In the genomic region with DNA sequence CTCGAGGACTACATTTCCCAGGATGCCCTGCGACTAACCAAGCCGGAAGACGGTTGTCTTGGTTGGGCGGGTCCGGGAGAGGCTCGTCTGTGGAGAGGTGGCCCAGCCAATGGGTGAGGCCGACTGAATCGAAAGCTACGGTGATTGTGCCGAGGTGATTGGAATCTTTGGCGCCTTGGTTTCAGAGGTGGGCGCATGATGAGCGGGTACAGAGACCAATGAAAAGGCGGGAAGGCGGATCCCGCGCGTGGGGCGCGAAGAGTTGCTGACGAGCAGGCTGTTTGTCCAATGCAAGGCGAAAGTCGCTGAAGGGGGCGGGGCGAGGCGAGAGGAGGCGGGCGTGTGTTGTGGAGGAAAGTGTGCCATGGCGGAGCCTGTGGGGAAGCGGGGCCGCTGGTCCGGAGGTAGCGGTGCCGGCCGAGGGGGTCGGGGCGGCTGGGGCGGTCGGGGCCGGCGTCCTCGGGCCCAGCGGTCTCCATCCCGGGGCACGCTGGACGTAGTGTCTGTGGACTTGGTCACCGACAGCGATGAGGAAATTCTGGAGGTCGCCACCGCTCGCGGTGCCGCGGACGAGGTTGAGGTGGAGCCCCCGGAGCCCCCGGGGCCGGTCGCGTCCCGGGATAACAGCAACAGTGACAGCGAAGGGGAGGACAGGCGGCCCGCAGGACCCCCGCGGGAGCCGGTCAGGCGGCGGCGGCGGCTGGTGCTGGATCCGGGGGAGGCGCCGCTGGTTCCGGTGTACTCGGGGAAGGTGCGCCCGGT, we compare ENCODE assay signal across 8 cellular contexts. TPM values are rescaled to one million over a fixed set of nuclear protein-coding genes. Genes with fewer than 3 reads are reported as not detected.
DNase-seq lines count a peak whose midpoint lies in the region; ATAC-seq, FAIRE-seq and TF ChIP-seq lines count a peak whose summit lies in the region.

A gene (plus strand): TSS at position 290 of the 762 bp plus-strand sequence. CDS start 75 bp downstream, at position 365.

- DNase-seq in AG20443 (ENCODE audit: low spot score): peak; percentile 99
- DNase-seq in NCI-H510A (lab: John Stamatoyannopoulos, UW): peak; percentile 99
- DNase-seq in activated CD4-positive, alpha-beta T cell treated with anti-CD3 and anti-CD28 coated beads for 1 hour: peak; percentile 99
- DNase-seq in cerebellum (ENCODE audit: low spot score): peak; percentile 100
- peak; percentile 98 for DNase-seq in keratinocyte (ENCODE audit: low read depth, low spot score)
- DNase-seq in stimulated activated CD4-positive, alpha-beta T cell treated with anti-CD3 and anti-CD28 coated beads, Interleukin-15, amount 100 ng/mL, for 1 hour (ENCODE audit: low read depth in 1 of 2, low spot score in 1 of 2): peak; percentile 99

- peaks cover 14 to 16% of the 10 kb centered on the region in 2 experiments for H3K36me3 ChIP-seq in keratinocyte (ENCODE audit: control insufficient read depth in 2 of 2, extremely low read depth in 1 of 2, insufficient read depth in 2 of 2, low read length in 2 of 2)

- dilution Hi-C loops in keratinocyte (cut with MboI; ENCODE audit: extremely low pct_ligation_motif_present, low sequenced_read_pairs): no loop called here

- no peaks in the 10 kb centered on the region for H4K20me1 ChIP-seq in keratinocyte (ENCODE audit: control insufficient read depth, extremely low read depth, insufficient read depth, low read length)

- peaks cover 26% of the 10 kb centered on the region for H3K79me2 ChIP-seq in keratinocyte (ENCODE audit: control insufficient read depth, insufficient read depth, low read length)

- H3K9me3 ChIP-seq in keratinocyte (ENCODE audit: control insufficient read depth, low read depth, low read length): no peaks in the 10 kb centered on the region

- peak; percentile 60 for FAIRE-seq in keratinocyte (lab: Jason Lieb, UNC)

- peak within 1 kb of the TSS; percentile 86 to 91 (median 91) for H3K4me3 ChIP-seq in keratinocyte (ENCODE audit: control insufficient read depth in 2 of 3, extremely low read depth in 1 of 3, insufficient read depth in 2 of 3, low read depth in 1 of 3, low read length in 3 of 3)

- peak within 1 kb of the TSS; percentile 86 for H3K9ac ChIP-seq in keratinocyte (ENCODE audit: control insufficient read depth, extremely low read depth, insufficient read depth, low read length)

- peak; percentile 89 for ATAC-seq in HG03432 (IDR thresholded peaks at IDR 0.05; ENCODE audit: unreplicated experiment)

- H3K4me1 ChIP-seq in keratinocyte (ENCODE audit: control insufficient read depth, extremely low read depth, insufficient read depth, low read length): peaks cover 10% of the 10 kb centered on the region

- peak within 1 kb of the TSS; percentile 95 for H3K4me2 ChIP-seq in keratinocyte (ENCODE audit: control insufficient read depth, extremely low read depth, insufficient read depth, low read depth, low read length)

- H3K9me1 ChIP-seq in keratinocyte (ENCODE audit: control insufficient read depth, extremely low read depth, insufficient read depth, low read length): no peaks in the 10 kb centered on the region

- peak within 1 kb of the TSS; percentile 70 for H3K27ac ChIP-seq in keratinocyte (ENCODE audit: control insufficient read depth, insufficient read depth, low read length)

- no peaks in the 10 kb centered on the region for H3K27me3 ChIP-seq in keratinocyte (ENCODE audit: control insufficient read depth, extremely low read depth, insufficient read depth, low read length)

- TF ChIP-seq POLR2A in GM19099 (IDR thresholded peaks at IDR 0.05; ENCODE audit: extremely low read depth, insufficient read length, low read depth): peak; percentile 92

- TF ChIP-seq CTCF in keratinocyte (optimal IDR thresholded peaks at IDR 0.05 in 1 of 3, IDR thresholded peaks at IDR 0.05 in 1 of 3, conservative IDR thresholded peaks at IDR 0.05 in 1 of 3; ENCODE audit: extremely low read depth in 1 of 3, insufficient read depth in 2 of 3, low read length in 3 of 3): no peak

- H2AFZ ChIP-seq in keratinocyte (ENCODE audit: control insufficient read depth, low read length): peak within 1 kb of the TSS; percentile 74

RNA-seq across cellular contexts. Expression of the gene that starts here (rescaled TPM):
- 35.2 TPM for total RNA-seq in cerebellum
- 51.4 to 57.0 TPM (median 56.5 TPM) in 3 replicates for polyA plus RNA-seq in keratinocyte
- 7.0 TPM for polyA plus RNA-seq in keratinocyte (2011; ENCODE audit: low read depth)
- 22.1 and 33.7 TPM in 2 replicates for polyA plus RNA-seq in keratinocyte (2011; cell fraction: cytosol; rRNA removed)
- polyA plus RNA-seq in keratinocyte (2011; cell fraction: nucleus; rRNA removed): 199 and 221 TPM in 2 replicates
- polyA plus RNA-seq in keratinocyte (2012; ENCODE audit: low replicate concordance): 22.4 and 28.8 TPM in 2 replicates
- polyA minus RNA-seq in keratinocyte: 25.5 to 68.1 TPM (median 41.3 TPM) in 3 replicates
- polyA minus RNA-seq in keratinocyte (2011; cell fraction: cytosol; rRNA and poly(A)+ RNA removed): 11.5 TPM
- polyA minus RNA-seq in keratinocyte (2011; cell fraction: nucleus; rRNA and poly(A)+ RNA removed): 36.9 and 58.0 TPM in 2 replicates

Comparison
In these comparisons a context has a peak if more than half of its experiments do, and no peak if none do; other contexts are left out.
1. Peak in every context shown above with its lines: DNase-seq, ATAC-seq, H3K4me3 ChIP-seq and H3K27ac ChIP-seq.